28 cellular contexts compared by ENCODE assay signal in genomic region chr18:52486052-52486451, GRCh38.
"Had no signal": no experiment of that assay in that cellular context is flagged by ENCODE, and none has a peak within 500 bp of the region (broad histone marks: within the 10 kb centered on the region; RNA-seq: fewer than 3 reads in every experiment).

No MANE protein-coding gene starts in this region.

- H3K27ac ChIP-seq: colonic mucosa, coronary artery, dorsolateral prefrontal cortex, epithelial cell of prostate, esophagus muscularis mucosa, esophagus squamous epithelium, foreskin keratinocyte, gastrocnemius medialis, gastroesophageal sphincter, heart left ventricle, heart right ventricle, hepatocyte had no signal

- H3K4me1 Mint-ChIP-seq: endodermal cell had no signal

- H3K4me3 Mint-ChIP-seq: dendritic cell treated with granulocyte-macrophage colony-stimulating factor and Interleukin-4, amounts not matched to agents 40 ng/mL and 50 ng/mL, for 4 days; effector memory CD8-positive, alpha-beta T cell; endodermal cell had no signal

- DNase-seq: colonic mucosa; cortex of kidney; dermis blood vessel endothelial cell; dorsolateral prefrontal cortex; effector CD4-positive, alpha-beta T cell; effector CD8-positive, alpha-beta T cell; effector memory CD4-positive, alpha-beta T cell; effector memory CD8-positive, alpha-beta T cell; endodermal cell; erythroblast; esophagus squamous epithelium; foreskin fibroblast; foreskin keratinocyte; foreskin melanocyte; gastrocnemius medialis; glutamatergic neuron; head of caudate nucleus; heart left ventricle; heart right ventricle had no signal

- H3K4me1 ChIP-seq: colonic mucosa, esophagus muscularis mucosa, esophagus squamous epithelium, foreskin keratinocyte, gastrocnemius medialis, gastroesophageal sphincter, heart left ventricle, heart right ventricle had no signal

- H3K4me2 ChIP-seq: hepatocyte had no signal

- H2AFZ ChIP-seq: hepatocyte had no signal

- H3K9me3 Mint-ChIP-seq: dendritic cell treated with granulocyte-macrophage colony-stimulating factor and Interleukin-4, amounts not matched to agents 40 ng/mL and 50 ng/mL, for 4 days; endodermal cell had no signal

- H3K36me3 ChIP-seq: colonic mucosa, esophagus muscularis mucosa, esophagus squamous epithelium, gastrocnemius medialis, gastroesophageal sphincter, heart left ventricle, heart right ventricle had no signal

- H3K79me2 ChIP-seq: hepatocyte had no signal

- ATAC-seq: effector memory CD8-positive, alpha-beta T cell; esophagus mucosa; foreskin keratinocyte; gastrocnemius medialis; gastroesophageal sphincter; heart left ventricle; heart right ventricle had no signal

- H3K27me3 Mint-ChIP-seq: dendritic cell treated with granulocyte-macrophage colony-stimulating factor and Interleukin-4, amounts not matched to agents 40 ng/mL and 50 ng/mL, for 4 days; effector memory CD8-positive, alpha-beta T cell had no signal

- H3K27ac Mint-ChIP-seq: dendritic cell treated with granulocyte-macrophage colony-stimulating factor and Interleukin-4, amounts not matched to agents 40 ng/mL and 50 ng/mL, for 4 days; effector memory CD8-positive, alpha-beta T cell; endodermal cell had no signal

- FAIRE-seq: endometrium, endothelial cell of umbilical vein had no signal

- H3K4me3 ChIP-seq: colonic mucosa, coronary artery, dorsolateral prefrontal cortex, esophagus muscularis mucosa, esophagus squamous epithelium, gastrocnemius medialis, gastroesophageal sphincter, heart left ventricle, heart right ventricle, hepatocyte had no signal

- H3K27me3 ChIP-seq: colonic mucosa, dorsolateral prefrontal cortex, esophagus muscularis mucosa, esophagus squamous epithelium, foreskin keratinocyte, gastrocnemius medialis, heart left ventricle, heart right ventricle had no signal

- H3K9me3 ChIP-seq: colonic mucosa, esophagus muscularis mucosa, esophagus squamous epithelium, gastrocnemius medialis, gastroesophageal sphincter, heart left ventricle had no signal
